8 cellular contexts compared by ENCODE assay signal in the genomic region with DNA sequence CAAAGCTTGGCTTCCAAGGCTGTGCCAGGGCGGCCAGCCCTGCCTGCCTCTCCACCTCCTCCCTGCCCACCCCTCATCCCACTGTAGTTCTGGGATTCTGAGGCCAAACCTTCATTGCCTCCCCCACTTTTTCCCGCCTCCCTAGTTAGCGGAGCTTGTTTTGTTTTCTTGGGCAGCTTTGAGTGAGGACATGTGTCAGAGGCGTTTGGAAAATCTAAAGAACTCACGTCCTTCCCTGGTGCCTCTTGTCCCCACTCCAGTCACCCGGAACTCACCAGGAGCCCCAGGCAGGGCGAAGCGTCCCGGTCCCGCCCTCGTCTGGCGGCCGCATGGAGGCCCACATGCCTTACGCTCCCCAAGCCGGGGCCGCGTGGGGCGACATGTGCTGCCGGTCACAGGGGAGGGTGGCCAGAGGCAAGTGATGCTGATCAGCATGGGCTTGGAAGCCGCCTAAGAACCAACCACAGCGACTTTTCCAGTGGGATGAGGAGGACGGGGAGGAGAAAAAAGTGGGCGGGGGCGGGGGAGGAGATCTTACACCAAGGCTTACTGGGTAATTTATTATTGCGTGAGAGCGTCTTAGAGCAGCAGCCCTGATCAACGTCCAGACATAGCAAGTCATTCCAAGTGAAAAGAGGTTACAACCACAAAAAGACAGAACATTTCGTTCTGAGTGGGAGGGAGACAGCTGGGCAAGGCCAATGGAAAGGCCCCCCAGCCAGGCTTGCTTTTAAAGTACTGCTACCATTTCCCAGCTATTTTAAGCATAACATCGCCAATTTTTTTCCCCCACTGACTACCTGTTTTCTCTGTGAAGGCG. TPM values are rescaled to one million over a fixed set of nuclear protein-coding genes. Genes with fewer than 3 reads are reported as not detected.
DNase-seq lines count a peak whose midpoint lies in the region; ATAC-seq and TF ChIP-seq lines count a peak whose summit lies in the region.

No MANE protein-coding gene starts in this region.

- peak overlapping the region; percentile 92 for H3K4me3 Mint-ChIP-seq in activated CD4-positive, alpha-beta T cell treated with anti-CD3 and anti-CD28 coated beads, Interleukin-2, amount 10 ng/mL, durations not matched to agents 24 days and 14 days
- peak overlapping the region; percentile 79 for H3K4me3 Mint-ChIP-seq in stimulated activated effector memory CD8-positive, alpha-beta T cell treated with anti-CD3 and anti-CD28 coated beads, Interleukin-12 subunit alpha, Interleukin-12 subunit beta, amount 100 ng/mL, for 72 hours

- peak; percentile 48 for TF ChIP-seq POLR2A in GM19193 (IDR thresholded peaks at IDR 0.05; ENCODE audit: extremely low read depth, insufficient read depth, insufficient read length)

- intact Hi-C loops in activated CD4-positive, alpha-beta T cell treated with anti-CD3 and anti-CD28 coated beads, Interleukin-2, amount 10 ng/mL, durations not matched to agents 24 days and 14 days (cut with micrococcal nuclease): loop anchor here (5.0 kb wide), 1 partner anchor 151 kb away; the partner anchor contains the start of gene MID2

- no peaks in the 10 kb centered on the region for H3K36me3 Mint-ChIP-seq in activated CD4-positive, alpha-beta T cell treated with anti-CD3 and anti-CD28 coated beads, Interleukin-2, amount 10 ng/mL, durations not matched to agents 24 days and 14 days (ENCODE audit: low read depth)
- peaks cover 32% of the 10 kb centered on the region for H3K36me3 Mint-ChIP-seq in stimulated activated effector memory CD8-positive, alpha-beta T cell treated with anti-CD3 and anti-CD28 coated beads, Interleukin-12 subunit alpha, Interleukin-12 subunit beta, amount 100 ng/mL, for 72 hours

- peak overlapping the region; percentile 94 for H3K27ac Mint-ChIP-seq in activated CD4-positive, alpha-beta T cell treated with anti-CD3 and anti-CD28 coated beads, Interleukin-2, amount 10 ng/mL, durations not matched to agents 24 days and 14 days
- H3K27ac Mint-ChIP-seq in stimulated activated effector memory CD8-positive, alpha-beta T cell treated with anti-CD3 and anti-CD28 coated beads, Interleukin-12 subunit alpha, Interleukin-12 subunit beta, amount 100 ng/mL, for 72 hours: peak overlapping the region; percentile 97

- H3K4me1 Mint-ChIP-seq in activated CD4-positive, alpha-beta T cell treated with anti-CD3 and anti-CD28 coated beads, Interleukin-2, amount 10 ng/mL, durations not matched to agents 24 days and 14 days: peaks cover 55% of the 10 kb centered on the region
- H3K4me1 Mint-ChIP-seq in stimulated activated effector memory CD8-positive, alpha-beta T cell treated with anti-CD3 and anti-CD28 coated beads, Interleukin-12 subunit alpha, Interleukin-12 subunit beta, amount 100 ng/mL, for 72 hours: peaks cover 51% of the 10 kb centered on the region

- peak; percentile 77 for DNase-seq in ACHN
- DNase-seq in NCI-H2171 treated with DMSO at 0.1 percent for 48 hours (lab: John Stamatoyannopoulos, UW): peak; percentile 76
- DNase-seq in activated CD4-positive, alpha-beta T cell treated with anti-CD3 and anti-CD28 coated beads, Interleukin-2, amount 10 ng/mL, durations not matched to agents 24 days and 14 days: peak; percentile 86
- peak; percentile 81 for DNase-seq in dedifferentiated amniotic fluid mesenchymal stem cell (ENCODE audit: extremely low spot score)
- peak; percentile 56 for DNase-seq in medulla oblongata (ENCODE audit: extremely low spot score)
- peak in 1 of 2 donors; percentile 59 for DNase-seq in stimulated activated effector memory CD8-positive, alpha-beta T cell treated with anti-CD3 and anti-CD28 coated beads, Interleukin-12 subunit alpha, Interleukin-12 subunit beta, amount 100 ng/mL, for 72 hours (ENCODE audit: low spot score in 2 of 2)
- DNase-seq in NCI-H2081 treated with DMSO at 0.1 percent for 48 hours (lab: John Stamatoyannopoulos, UW): no peak

- H3K27me3 Mint-ChIP-seq in activated CD4-positive, alpha-beta T cell treated with anti-CD3 and anti-CD28 coated beads, Interleukin-2, amount 10 ng/mL, durations not matched to agents 24 days and 14 days: no peaks in the 10 kb centered on the region

- in situ Hi-C loops in ACHN (cut with HindIII; ENCODE audit: low pct_ligation_motif_present, low pct_unique_long_range_greater_than_20kb, low sequenced_read_pairs): no loop called here

- H3K9me3 Mint-ChIP-seq in activated CD4-positive, alpha-beta T cell treated with anti-CD3 and anti-CD28 coated beads, Interleukin-2, amount 10 ng/mL, durations not matched to agents 24 days and 14 days: no peaks in the 10 kb centered on the region
- no peaks in the 10 kb centered on the region for H3K9me3 Mint-ChIP-seq in stimulated activated effector memory CD8-positive, alpha-beta T cell treated with anti-CD3 and anti-CD28 coated beads, Interleukin-12 subunit alpha, Interleukin-12 subunit beta, amount 100 ng/mL, for 72 hours

- ATAC-seq in stimulated activated effector memory CD8-positive, alpha-beta T cell treated with anti-CD3 and anti-CD28 coated beads, Interleukin-12 subunit alpha, Interleukin-12 subunit beta, amount 100 ng/mL, for 72 hours: peak; percentile 23

RNA-seq across cellular contexts. Expression of gene PRPS1, which starts 48.5 kb away (rescaled TPM):
- total RNA-seq in activated CD4-positive, alpha-beta T cell treated with anti-CD3 and anti-CD28 coated beads, Interleukin-2, amount 10 ng/mL, durations not matched to agents 24 days and 14 days: 112 and 115 TPM in 2 replicates
